2 cellular contexts compared by ENCODE assay signal in genomic region chr10:17199351-17199804, GRCh38.
A peak's percentile ranks its signal among the peaks of the same experiment; 100 is the strongest.
TF ChIP-seq lines count a peak whose summit lies in the region.

No MANE protein-coding gene starts in this region.

TF ChIP-seq in HEK293, 187 proteins besides CTCF, POLR2A, EP300 and RAD21 (continued from another document and continues in another):
- peak; percentile 33; the same call in 1 of the 2 replicates for TF ChIP-seq HIC1 (tag by site-specific recombination; IDR thresholded peaks at IDR 0.05)
- TF ChIP-seq ZFHX2 (tag by site-specific recombination; conservative IDR thresholded peaks at IDR 0.05): no peak
- peak; percentile 91; the same call in 1 of the 2 replicates for TF ChIP-seq ZBTB48 (tag by site-specific recombination; IDR thresholded peaks at IDR 0.05)
- TF ChIP-seq ZNF610 (tag by site-specific recombination; IDR thresholded peaks at IDR 0.05; ENCODE audit: borderline replicate concordance): no peak
- no peak for TF ChIP-seq YY2 (tag by site-specific recombination; IDR thresholded peaks at IDR 0.05)
- TF ChIP-seq ZSCAN16 (tag by site-specific recombination; IDR thresholded peaks at IDR 0.05): 0 out of 2 replicates have a peak, but pooled peaks have one; percentile 32
- TF ChIP-seq ZNF692 (tag by site-specific recombination; IDR thresholded peaks at IDR 0.05): peak; percentile 57
- peak; percentile 46; the same call in 1 of the 2 replicates for TF ChIP-seq PRDM6 (tag by site-specific recombination; IDR thresholded peaks at IDR 0.05)
- TF ChIP-seq ZSCAN4 (tag by site-specific recombination; IDR thresholded peaks at IDR 0.05): peak; percentile 15; the same call in 1 of the 2 replicates
- TF ChIP-seq ZNF311 (tag by site-specific recombination; IDR thresholded peaks at IDR 0.05; ENCODE audit: borderline replicate concordance): no peak
- peak; percentile 69 for TF ChIP-seq ZNF501 (tag by site-specific recombination; IDR thresholded peaks at IDR 0.05)
- peak; percentile 88 for TF ChIP-seq SP7 (tag by site-specific recombination; IDR thresholded peaks at IDR 0.05)
- TF ChIP-seq ZNF394 (tag by site-specific recombination; IDR thresholded peaks at IDR 0.05; ENCODE audit: borderline replicate concordance): peak; percentile 94
- peak; percentile 98 for TF ChIP-seq ZNF677 (tag by site-specific recombination; IDR thresholded peaks at IDR 0.05)
- TF ChIP-seq TRIM28 (IDR thresholded peaks at IDR 0.05; ENCODE audit: borderline replicate concordance, low read length): peak; percentile 81
- 0 out of 2 replicates have a peak, but pooled peaks have one; percentile 25 for TF ChIP-seq ZFP37 (tag by site-specific recombination; IDR thresholded peaks at IDR 0.05)
- TF ChIP-seq PRDM1 (tag by site-specific recombination; IDR thresholded peaks at IDR 0.05): peak; percentile 64
- TF ChIP-seq ZBTB20 (tag by site-specific recombination; IDR thresholded peaks at IDR 0.05): peak; percentile 69
- TF ChIP-seq FEZF1 (tag by site-specific recombination; IDR thresholded peaks at IDR 0.05): peak; percentile 68
- TF ChIP-seq ZNF843 (tag by site-specific recombination; IDR thresholded peaks at IDR 0.05): 0 out of 2 replicates have a peak, but pooled peaks have one; percentile 44
- TF ChIP-seq ZNF366 (tag by site-specific recombination; conservative IDR thresholded peaks at IDR 0.05): peak; percentile 74
- TF ChIP-seq ZNF76 (tag by site-specific recombination; IDR thresholded peaks at IDR 0.05; ENCODE audit: borderline replicate concordance, low read depth): no peak
- no peak for TF ChIP-seq ZSCAN5A (tag by site-specific recombination; IDR thresholded peaks at IDR 0.05)
- TF ChIP-seq ZNF707 (tag by site-specific recombination; IDR thresholded peaks at IDR 0.05): no peak
- peak; percentile 64 for TF ChIP-seq KLF8 (tag by site-specific recombination; IDR thresholded peaks at IDR 0.05)
- TF ChIP-seq ZNF169 (tag by site-specific recombination; IDR thresholded peaks at IDR 0.05): no peak

TF ChIP-seq in K562, 482 proteins besides CTCF, POLR2A, EP300 and RAD21 (continued from another document and continues in another):
- TF ChIP-seq MLLT1 (IDR thresholded peaks at IDR 0.05) (peak in 1 of 2 experiments; percentile 47; a peak in 1 of 4 replicates), ZBTB43 (CRISPR knock-in tag; IDR thresholded peaks at IDR 0.05) (no peak), ATF1 (CRISPR knock-in tag; IDR thresholded peaks at IDR 0.05) (no peak), ATF1 (tag; IDR thresholded peaks at IDR 0.05) (0 out of 2 replicates have a peak, but pooled peaks have one; percentile 23), BCL6 (CRISPR knock-in tag; IDR thresholded peaks at IDR 0.05) (no peak), CC2D1A (IDR thresholded peaks at IDR 0.05) (no peak), ARNT (IDR thresholded peaks at IDR 0.05) (peak in 1 of 2 experiments; percentile 40; a peak in 1 of 4 replicates), CHD4 (IDR thresholded peaks at IDR 0.05; ENCODE audit: insufficient read depth, insufficient replicate concordance, low read depth, low read length, poor library complexity, severe bottlenecking) (no peak), ZNF766 (CRISPR knock-in tag; conservative IDR thresholded peaks at IDR 0.05) (peak; percentile 72), ZNF217 (CRISPR knock-in tag; IDR thresholded peaks at IDR 0.05) (no peak), ZNF583 (CRISPR knock-in tag; IDR thresholded peaks at IDR 0.05) (no peak), MLX (CRISPR knock-in tag; conservative IDR thresholded peaks at IDR 0.05) (no peak), SOX6 (IDR thresholded peaks at IDR 0.05) (0 out of 2 replicates have a peak, but pooled peaks have one; percentile 23), MCM7 (IDR thresholded peaks at IDR 0.05) (no peak), TAF7 (tag; IDR thresholded peaks at IDR 0.05) (peak; percentile 46; the same call in 1 of the 2 replicates), RBFOX2 (IDR thresholded peaks at IDR 0.05; ENCODE audit: low read depth, low read length) (no peak), HINFP (tag; conservative IDR thresholded peaks at IDR 0.05; ENCODE audit: low read depth) (no peak), HNRNPUL1 (IDR thresholded peaks at IDR 0.05; ENCODE audit: low read length) (no peak), SMARCE1 (IDR thresholded peaks at IDR 0.05) (peak; percentile 65; the same call in 1 of the 2 replicates), ZBTB5 (IDR thresholded peaks at IDR 0.05) (no peak), MGA (IDR thresholded peaks at IDR 0.05) (peak; percentile 75), GTF2E2 (tag; IDR thresholded peaks at IDR 0.05) (no peak), ZNF431 (CRISPR knock-in tag; IDR thresholded peaks at IDR 0.05) (no peak), SMAD4 (CRISPR knock-in tag; conservative IDR thresholded peaks at IDR 0.05) (peak; percentile 47; the same call in 1 of the 2 replicates), ERF (CRISPR knock-in tag; IDR thresholded peaks at IDR 0.05) (no peak), ZFP36 (IDR thresholded peaks at IDR 0.05; ENCODE audit: low read depth, low read length, partially characterized antibody) (no peak), HNRNPLL (IDR thresholded peaks at IDR 0.05; ENCODE audit: low read depth, low read length, poor library complexity, severe bottlenecking) (no peak), CREBBP (IDR thresholded peaks at IDR 0.05; ENCODE audit: low read depth, low read length) (no peak), ZFX (CRISPR knock-in tag; IDR thresholded peaks at IDR 0.05) (peak; percentile 30; the same call in 1 of the 2 replicates)
